In the genomic region with DNA sequence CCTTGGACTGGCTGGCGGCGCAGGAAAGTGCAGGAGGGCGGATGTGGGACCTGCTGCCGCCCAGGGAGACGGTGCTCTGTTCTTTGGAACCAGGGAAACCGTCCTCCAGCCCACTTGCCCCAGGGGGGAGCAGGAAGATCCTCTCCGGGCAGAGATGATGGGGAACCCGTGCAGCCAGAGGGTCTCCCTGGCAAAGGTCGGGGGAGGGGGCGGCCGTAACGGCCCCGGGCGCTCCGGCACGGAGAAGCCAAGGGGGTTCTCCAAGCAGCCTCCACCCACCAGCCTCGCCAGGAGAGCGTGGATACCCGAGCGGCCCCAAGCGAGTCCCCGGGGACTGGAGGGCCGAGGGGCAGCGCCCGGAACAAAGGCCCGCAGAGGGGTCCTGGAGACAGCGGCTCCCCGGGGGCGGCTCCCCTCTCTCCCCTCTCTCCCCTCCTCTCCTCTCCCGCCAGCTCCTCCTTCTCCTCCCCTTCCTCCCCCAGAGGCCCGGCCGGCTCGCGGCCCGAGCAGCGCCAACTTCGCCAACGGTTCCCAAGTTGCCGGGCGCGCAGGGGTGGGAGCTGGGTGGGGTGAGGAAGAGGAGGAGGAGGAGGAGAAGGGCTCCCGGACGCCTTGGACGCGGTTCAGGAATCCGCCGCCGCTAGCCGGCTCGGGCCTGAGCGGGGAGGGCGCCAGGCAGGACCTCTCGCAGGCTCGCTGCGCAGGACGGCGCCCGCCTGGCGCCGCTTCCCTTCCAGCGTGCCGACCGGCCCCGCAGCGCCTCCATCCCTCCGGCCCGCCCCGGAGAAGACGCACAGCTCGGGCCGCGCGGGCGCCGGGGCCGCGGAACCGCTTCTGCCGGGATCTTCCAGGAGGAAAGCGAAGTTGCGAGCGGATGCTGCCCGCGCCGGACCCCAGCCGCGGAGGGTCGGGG, we compare ENCODE assay signal across 8 cellular contexts. TPM values are rescaled to one million over a fixed set of nuclear protein-coding genes. Genes with fewer than 3 reads are reported as not detected.
DNase-seq lines count a peak whose midpoint lies in the region; ATAC-seq and TF ChIP-seq lines count a peak whose summit lies in the region.

A gene with protein sequence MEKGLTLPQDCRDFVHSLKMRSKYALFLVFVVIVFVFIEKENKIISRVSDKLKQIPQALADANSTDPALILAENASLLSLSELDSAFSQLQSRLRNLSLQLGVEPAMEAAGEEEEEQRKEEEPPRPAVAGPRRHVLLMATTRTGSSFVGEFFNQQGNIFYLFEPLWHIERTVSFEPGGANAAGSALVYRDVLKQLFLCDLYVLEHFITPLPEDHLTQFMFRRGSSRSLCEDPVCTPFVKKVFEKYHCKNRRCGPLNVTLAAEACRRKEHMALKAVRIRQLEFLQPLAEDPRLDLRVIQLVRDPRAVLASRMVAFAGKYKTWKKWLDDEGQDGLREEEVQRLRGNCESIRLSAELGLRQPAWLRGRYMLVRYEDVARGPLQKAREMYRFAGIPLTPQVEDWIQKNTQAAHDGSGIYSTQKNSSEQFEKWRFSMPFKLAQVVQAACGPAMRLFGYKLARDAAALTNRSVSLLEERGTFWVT (plus strand): TSS at position 640 of the 913 bp plus-strand sequence. CDS start 41,448 bp downstream, outside the sequence.

- peak within 1 kb of the TSS; percentile 69 for H3K4me3 Mint-ChIP-seq in activated T-helper 2 cell treated with anti-CD3 and anti-CD28 coated beads, Interferon-gamma antibody, Interleukin-2, Interleukin-4, amounts not matched to agents 10 μg/mL and 5 μg/mL and 100 μg/mL, durations not matched to agents 14 hours and 24 hours and 36 hours (ENCODE audit: low read depth)

- H4K20me1 ChIP-seq in BLaER1 treated with 17β-estradiol and CSF1 and Interleukin-3, amounts not matched to agents 10 nM and 100 nM: peaks cover 0 to 21% (median 10%) of the 10 kb centered on the region in 11 experiments; a peak in 11 of 22 replicates
- H4K20me1 ChIP-seq in HCT116 (ENCODE audit: insufficient read depth): no peaks in the 10 kb centered on the region

- peak within 1 kb of the TSS in 6 of 11 experiments; percentile 5 to 56 (median 42); a peak in 8 of 22 replicates for H3K27ac ChIP-seq in BLaER1 treated with 17β-estradiol and CSF1 and Interleukin-3, amounts not matched to agents 10 nM and 100 nM
- peak within 1 kb of the TSS; percentile 76 for H3K27ac ChIP-seq in HCT116 (ENCODE audit: low read depth, low read length)

- no peak for TF ChIP-seq RAD21 in HCT116 (IDR thresholded peaks at IDR 0.05; ENCODE audit: low read depth)

- TF ChIP-seq CTCF in HCT116 (IDR thresholded peaks at IDR 0.05 in 2 of 3, conservative IDR thresholded peaks at IDR 0.05 in 1 of 3; ENCODE audit: borderline replicate concordance in 1 of 3, insufficient read depth in 1 of 3, low read depth in 2 of 3, low read length in 2 of 3) (no peak), omental fat pad (IDR thresholded peaks at IDR 0.05) (no peak)

- RAD21 ChIA-PET in HCT116 (lab: Charles Lee; ENCODE audit: low non-redundant PET in 1 of 2, low total read pairs in 2 of 2, uncharacterized antibody in 2 of 2, unreplicated experiment in 2 of 2): no interaction called here

- no peaks in the 10 kb centered on the region for H3K36me3 ChIP-seq in BLaER1 treated with 17β-estradiol and CSF1 and Interleukin-3, amounts not matched to agents 10 nM and 100 nM
- H3K36me3 ChIP-seq in HCT116 (ENCODE audit: control insufficient read depth in 1 of 2, insufficient read depth in 2 of 2, low read length in 2 of 2): no peaks in the 10 kb centered on the region

- H3K36me3 Mint-ChIP-seq in activated T-helper 2 cell treated with anti-CD3 and anti-CD28 coated beads, Interferon-gamma antibody, Interleukin-2, Interleukin-4, amounts not matched to agents 10 μg/mL and 5 μg/mL and 100 μg/mL, durations not matched to agents 14 hours and 24 hours and 36 hours (ENCODE audit: low read depth): no peaks in the 10 kb centered on the region

- CTCF ChIA-PET in HCT116 (lab: Charles Lee): interaction anchor here (0.6 kb wide), 1 partner anchor 48 kb away, joined by 3 read pairs; no protein-coding TSS in a partner anchor

- peaks cover 55% of the 10 kb centered on the region for H3K27me3 Mint-ChIP-seq in activated T-helper 2 cell treated with anti-CD3 and anti-CD28 coated beads, Interferon-gamma antibody, Interleukin-2, Interleukin-4, amounts not matched to agents 10 μg/mL and 5 μg/mL and 100 μg/mL, durations not matched to agents 14 hours and 24 hours and 36 hours (ENCODE audit: low read depth)

- H3K9ac ChIP-seq in BLaER1 treated with 17β-estradiol and CSF1 and Interleukin-3, amounts not matched to agents 10 nM and 100 nM: peak within 1 kb of the TSS; percentile 51 to 75 (median 69); a peak in 21 of 22 replicates
- H3K9ac ChIP-seq in HCT116 (ENCODE audit: low read length): peak within 1 kb of the TSS; percentile 92

- ATAC-seq in HCT116 (peak; percentile 70), Right ventricle myocardium inferior (peak; percentile 81), omental fat pad (ENCODE audit: low FRiP score) (peak; percentile 70), GM21447 (IDR thresholded peaks at IDR 0.05; ENCODE audit: unreplicated experiment) (no peak)

- no peak within 1 kb of the TSS for H3K27ac Mint-ChIP-seq in activated T-helper 2 cell treated with anti-CD3 and anti-CD28 coated beads, Interferon-gamma antibody, Interleukin-2, Interleukin-4, amounts not matched to agents 10 μg/mL and 5 μg/mL and 100 μg/mL, durations not matched to agents 14 hours and 24 hours and 36 hours

- peaks cover 44% of the 10 kb centered on the region for H3K79me2 ChIP-seq in HCT116 (ENCODE audit: insufficient read depth, low read length)

- peaks cover 0 to 16% (median 14%) of the 10 kb centered on the region in 11 experiments; a peak in 15 of 22 replicates for H3K9me3 ChIP-seq in BLaER1 treated with 17β-estradiol and CSF1 and Interleukin-3, amounts not matched to agents 10 nM and 100 nM (replicated peaks in 1 of 11)
- H3K9me3 ChIP-seq in HCT116 (ENCODE audit: control insufficient read depth in 1 of 2, insufficient read depth in 1 of 2, low read depth in 1 of 2, low read length in 2 of 2): no peaks in the 10 kb centered on the region

- peaks cover 8% of the 10 kb centered on the region for H3K4me1 Mint-ChIP-seq in activated T-helper 2 cell treated with anti-CD3 and anti-CD28 coated beads, Interferon-gamma antibody, Interleukin-2, Interleukin-4, amounts not matched to agents 10 μg/mL and 5 μg/mL and 100 μg/mL, durations not matched to agents 14 hours and 24 hours and 36 hours (ENCODE audit: low read depth)

- peaks cover 52 to 74% (median 65%) of the 10 kb centered on the region in 11 experiments for H3K27me3 ChIP-seq in BLaER1 treated with 17β-estradiol and CSF1 and Interleukin-3, amounts not matched to agents 10 nM and 100 nM
- H3K27me3 ChIP-seq in HCT116 (ENCODE audit: insufficient read depth, low read length): no peaks in the 10 kb centered on the region

- H3K9me2 ChIP-seq in HCT116 (ENCODE audit: insufficient read depth): no peaks in the 10 kb centered on the region

- no peaks in the 10 kb centered on the region for H3K9me3 Mint-ChIP-seq in activated T-helper 2 cell treated with anti-CD3 and anti-CD28 coated beads, Interferon-gamma antibody, Interleukin-2, Interleukin-4, amounts not matched to agents 10 μg/mL and 5 μg/mL and 100 μg/mL, durations not matched to agents 14 hours and 24 hours and 36 hours

- POLR2A ChIA-PET in HCT116 (lab: Charles Lee): interaction anchor here (0.9 to 1.4 kb wide), 2 partner anchors 35 to 85 kb away, joined by 3 to 4 read pairs; no protein-coding TSS in a partner anchor

- no peak within 1 kb of the TSS for H2AFZ ChIP-seq in HCT116 (ENCODE audit: low read depth, low read length, poor library complexity, severe bottlenecking)

- intact Hi-C loops in HCT116 (cut with micrococcal nuclease): no loop called here
- intact Hi-C loops in activated T-helper 2 cell treated with anti-CD3 and anti-CD28 coated beads, Interferon-gamma antibody, Interleukin-2, Interleukin-4, amounts not matched to agents 10 μg/mL and 5 μg/mL and 100 μg/mL, durations not matched to agents 14 hours and 24 hours and 36 hours (cut with micrococcal nuclease): loop anchor here (10.0 kb wide), 1 partner anchor 251 kb away; the partner anchor contains the start of genes ANAPC16 and ASCC1
- intact Hi-C loops in Right ventricle myocardium inferior (cut with DNase I): loop anchor here (2.0 to 10.0 kb wide), 4 partner anchors 17 to 373 kb away; no protein-coding TSS in a partner anchor

- no TSS peak for BruUV-seq in HCT116 (replicated peaks; lab: Mats Ljungman, UMichigan)

- no peak for TF ChIP-seq POLR2A in HCT116 (IDR thresholded peaks at IDR 0.05; ENCODE audit: borderline replicate concordance, extremely low read depth, insufficient read depth, insufficient read length)

- DNase-seq in HCT116 (ENCODE audit: low read depth, low spot score): no peak
- no peak for DNase-seq in activated T-helper 2 cell treated with anti-CD3 and anti-CD28 coated beads, Interferon-gamma antibody, Interleukin-2, Interleukin-4, amounts not matched to agents 10 μg/mL and 5 μg/mL and 100 μg/mL, durations not matched to agents 14 hours and 24 hours and 36 hours (ENCODE audit: low spot score)
- peak; percentile 88 for DNase-seq in Right ventricle myocardium inferior (ENCODE audit: missing footprints)
- DNase-seq in omental fat pad (ENCODE audit: low spot score): no peak
- no peak for DNase-seq in NCI-H1436 treated with DMSO at 0.1 percent for 48 hours (lab: John Stamatoyannopoulos, UW)
- DNase-seq in NCI-H1694 (lab: John Stamatoyannopoulos, UW): no peak

- H3K4me1 ChIP-seq in BLaER1 treated with 17β-estradiol and CSF1 and Interleukin-3, amounts not matched to agents 10 nM and 100 nM: peaks cover 17 to 24% (median 19%) of the 10 kb centered on the region in 10 experiments
- H3K4me1 ChIP-seq in HCT116 (ENCODE audit: control insufficient read depth in 1 of 2, insufficient read depth in 2 of 2, low read length in 2 of 2): peaks cover 31 to 52% of the 10 kb centered on the region in 2 experiments

- peak within 1 kb of the TSS; percentile 86 to 99 (median 97) for H3K4me2 ChIP-seq in BLaER1 treated with 17β-estradiol and CSF1 and Interleukin-3, amounts not matched to agents 10 nM and 100 nM
- H3K4me2 ChIP-seq in HCT116 (ENCODE audit: low read length): peak within 1 kb of the TSS; percentile 100

- peak within 1 kb of the TSS; percentile 56 to 77 (median 68) for H3K4me3 ChIP-seq in BLaER1 treated with 17β-estradiol and CSF1 and Interleukin-3, amounts not matched to agents 10 nM and 100 nM
- H3K4me3 ChIP-seq in HCT116 (replicated peaks in 1 of 2; ENCODE audit: low read depth in 1 of 2, low read length in 2 of 2): peak within 1 kb of the TSS; percentile 69 to 86

TF ChIP-seq in HCT116, 20 proteins besides CTCF, POLR2A, EP300 and RAD21 (continues in another document):
- no peak for TF ChIP-seq ATF3 (IDR thresholded peaks at IDR 0.05)
- TF ChIP-seq ZFX (IDR thresholded peaks at IDR 0.05): peak; percentile 79

RNA-seq across cellular contexts. Expression of the gene that starts here (rescaled TPM):
- total RNA-seq in HCT116 (2021; ENCODE audit: unreplicated experiment): 10.6 TPM
- 7.3 and 7.8 TPM in 2 replicates for polyA plus RNA-seq in HCT116 (2012)
- total RNA-seq in activated T-helper 2 cell treated with anti-CD3 and anti-CD28 coated beads, Interferon-gamma antibody, Interleukin-2, Interleukin-4, amounts not matched to agents 10 μg/mL and 5 μg/mL and 100 μg/mL, durations not matched to agents 14 hours and 24 hours and 36 hours: 0.52 and 0.62 TPM in 2 replicates
- 18.1 TPM for total RNA-seq in Right ventricle myocardium inferior
- 10 to 100 TPM; 27.9 to 54.2 (median 34.2) TPM for total RNA-seq in omental fat pad
